ENCODE assay signal across 12 cellular contexts in genomic region chr1:198934414-198934813, GRCh38.
DNase-seq lines count a peak whose midpoint lies in the region; ATAC-seq, FAIRE-seq and TF ChIP-seq lines count a peak whose summit lies in the region.
"Had no signal": no experiment of that assay in that cellular context is flagged by ENCODE, and none has a peak within 500 bp of the region (broad histone marks: within the 10 kb centered on the region; RNA-seq: fewer than 3 reads in every experiment).

No MANE protein-coding gene starts in this region.

- H3K4me3 ChIP-seq in right atrium auricular region (peak overlapping the region; percentile 28 to 59), astrocyte (ENCODE audit: insufficient read depth, low read depth, low read length) (peak overlapping the region; percentile 98), kidney epithelial cell (ENCODE audit: low read depth, low read length) (peak overlapping the region; percentile 94), upper lobe of left lung (peak overlapping the region in 3 of 4 donors; percentile 53 to 59 (median 59))

- no peak for DNase-seq in right atrium auricular region (ENCODE audit: low spot score)
- DNase-seq in left ventricle myocardium superior, result no peak
- no peak for DNase-seq in astrocyte (ENCODE audit: low read depth)
- DNase-seq in kidney epithelial cell (ENCODE audit: low read depth), result no peak
- no peak for DNase-seq in upper lobe of left lung
- no peak for DNase-seq in GDM1 (lab: John Stamatoyannopoulos, UW)
- DNase-seq in HK-2 (ENCODE audit: unreplicated experiment), result no peak
- DNase-seq: NCI-H1436 treated with DMSO at 0.1 percent for 48 hours, retina had no signal

- H3K4me1 ChIP-seq in right atrium auricular region (peaks cover 0 to 21% of the 10 kb centered on the region in 2 donors), astrocyte (ENCODE audit: insufficient read depth, low read length) (peaks cover 11% of the 10 kb centered on the region), upper lobe of left lung (peaks cover 20 to 38% (median 31%) of the 10 kb centered on the region in 4 donors)

- no peak for TF ChIP-seq POLR2A in upper lobe of left lung (IDR thresholded peaks at IDR 0.05)

- WGBS in upper lobe of left lung, 2 donors, result 21 to 28% methylated on average over 2 of the region's 2 CpGs

- no peaks in the 10 kb centered on the region for H3K9me3 Mint-ChIP-seq in astrocyte (ENCODE audit: unreplicated experiment)
- H3K9me3 Mint-ChIP-seq: immature natural killer cell had no signal

- H3K4me1 Mint-ChIP-seq in astrocyte (ENCODE audit: low read depth, unreplicated experiment), result peaks cover 14% of the 10 kb centered on the region

- H3K27me3 Mint-ChIP-seq in astrocyte (ENCODE audit: low read depth, unreplicated experiment), result no peaks in the 10 kb centered on the region

- H3K36me3 ChIP-seq in right atrium auricular region, result no peaks in the 10 kb centered on the region
- H3K36me3 ChIP-seq in astrocyte (ENCODE audit: insufficient read depth, low read length), result no peaks in the 10 kb centered on the region
- no peaks in the 10 kb centered on the region for H3K36me3 ChIP-seq in kidney epithelial cell (ENCODE audit: control insufficient read depth, insufficient read depth, low read length)
- no peaks in the 10 kb centered on the region for H3K36me3 ChIP-seq in upper lobe of left lung

- H3K27me3 ChIP-seq in right atrium auricular region, result no peaks in the 10 kb centered on the region
- H3K27me3 ChIP-seq in astrocyte (ENCODE audit: insufficient read depth, low read length), result no peaks in the 10 kb centered on the region
- no peaks in the 10 kb centered on the region for H3K27me3 ChIP-seq in kidney epithelial cell (ENCODE audit: control insufficient read depth, insufficient read depth, low read length)
- no peaks in the 10 kb centered on the region for H3K27me3 ChIP-seq in upper lobe of left lung

- peaks cover 79% of the 10 kb centered on the region for H3K79me2 ChIP-seq in astrocyte (ENCODE audit: insufficient read depth, low read length)

- H3K9me3 ChIP-seq in right atrium auricular region, result no peaks in the 10 kb centered on the region
- H3K9me3 ChIP-seq in astrocyte (ENCODE audit: insufficient read depth, low read depth, low read length), result no peaks in the 10 kb centered on the region
- H3K9me3 ChIP-seq in upper lobe of left lung, result no peaks in the 10 kb centered on the region

- no peak for TF ChIP-seq CTCF in right atrium auricular region (IDR thresholded peaks at IDR 0.05)
- no peak for TF ChIP-seq CTCF in astrocyte (IDR thresholded peaks at IDR 0.05; ENCODE audit: insufficient read depth, low read depth, low read length)
- no peak for TF ChIP-seq CTCF in kidney epithelial cell (IDR thresholded peaks at IDR 0.05; ENCODE audit: insufficient read depth, low read length, poor library complexity, severe bottlenecking)
- TF ChIP-seq CTCF in upper lobe of left lung (IDR thresholded peaks at IDR 0.05), result no peak

- FAIRE-seq in astrocyte (lab: Jason Lieb, UNC), result peak; percentile 47

- no peak overlapping the region for H3K27ac Mint-ChIP-seq in astrocyte (ENCODE audit: unreplicated experiment)
- H3K27ac Mint-ChIP-seq: immature natural killer cell had no signal

- H3K4me2 ChIP-seq in astrocyte (ENCODE audit: low read length), result peak overlapping the region; percentile 86

- H3K9ac ChIP-seq in astrocyte (ENCODE audit: low read length), result peak overlapping the region; percentile 97

- no peak for ATAC-seq in left ventricle myocardium superior
- ATAC-seq in upper lobe of left lung (ENCODE audit: low FRiP score in 2 of 2), result no peak
- ATAC-seq in GM18867 (IDR thresholded peaks at IDR 0.05; ENCODE audit: unreplicated experiment), result no peak

- H3K27ac ChIP-seq in right atrium auricular region, result peak overlapping the region; percentile 73 to 76
- H3K27ac ChIP-seq in astrocyte (ENCODE audit: low read depth, low read length), result peak overlapping the region; percentile 96
- H3K27ac ChIP-seq in upper lobe of left lung, result peak overlapping the region; percentile 73 to 91 (median 85)
- H3K27ac ChIP-seq: C4-2B had no signal

- H3K4me3 Mint-ChIP-seq in astrocyte (ENCODE audit: unreplicated experiment), result no peak overlapping the region
- H3K4me3 Mint-ChIP-seq: immature natural killer cell had no signal

- no peak overlapping the region for H2AFZ ChIP-seq in astrocyte (ENCODE audit: low read depth, low read length)

- H4K20me1 ChIP-seq in astrocyte (ENCODE audit: insufficient read depth, low read length), result peaks cover 46% of the 10 kb centered on the region

- no peak for TF ChIP-seq EP300 in upper lobe of left lung (IDR thresholded peaks at IDR 0.05)

- intact Hi-C loops in left ventricle myocardium superior (cut with micrococcal nuclease), result no loop called here

- H3K36me3 Mint-ChIP-seq in astrocyte (ENCODE audit: low read depth, unreplicated experiment), result peaks cover 5% of the 10 kb centered on the region
- H3K36me3 Mint-ChIP-seq: immature natural killer cell had no signal

Comparison
In these comparisons a context has a peak if more than half of its experiments do, and no peak if none do; other contexts are left out.
1. H3K4me3 ChIP-seq: peak in every context shown above with its lines; median percentile 98 in astrocyte; 94 in kidney epithelial cell; 59 in upper lobe of left lung; 44 in right atrium auricular region.